Comparison of ENCODE assay signal across 16 cellular contexts in genomic region chr10:12482586-12482985, GRCh38.
DNase-seq lines count a peak whose midpoint lies in the region; ATAC-seq and TF ChIP-seq lines count a peak whose summit lies in the region.
"Had no signal": no experiment of that assay in that cellular context is flagged by ENCODE, and none has a peak within 500 bp of the region (broad histone marks: within the 10 kb centered on the region; RNA-seq: fewer than 3 reads in every experiment).

No MANE protein-coding gene starts in this region.

- no peaks in the 10 kb centered on the region for H4K20me1 ChIP-seq in neural progenitor cell (ENCODE audit: low read depth)

- H2AFZ ChIP-seq in neural progenitor cell (replicated peaks), result no peak overlapping the region

- no peak overlapping the region for H3K9ac ChIP-seq in HUES6 (ENCODE audit: low read length)
- H3K9ac ChIP-seq in neural progenitor cell, result no peak overlapping the region

- H3K4me2 ChIP-seq in neural progenitor cell, result peak overlapping the region; percentile 39

- H3K36me3 ChIP-seq in HUES6 (ENCODE audit: control insufficient read depth, insufficient read depth, low read length) (no peaks in the 10 kb centered on the region), neural progenitor cell (no peaks in the 10 kb centered on the region)
- H3K36me3 ChIP-seq: MG63, suprapubic skin had no signal

- H3K9me3 Mint-ChIP-seq in chondrocyte (ENCODE audit: low read depth) (no peaks in the 10 kb centered on the region), neural progenitor cell (peaks cover 10% of the 10 kb centered on the region)
- H3K9me3 Mint-ChIP-seq: activated T-helper 17 cell treated with anti-CD3 and anti-CD28 coated beads, Interleukin-2, amount 50 U/mL, for 72 hours; CD8-positive, alpha-beta memory T cell had no signal

- H3F3A ChIP-seq in neural progenitor cell (ENCODE audit: low read depth), result peaks cover 21% of the 10 kb centered on the region

- TF ChIP-seq CTCF in chondrocyte (IDR thresholded peaks at IDR 0.05) (no peak), neural progenitor cell (IDR thresholded peaks at IDR 0.05) (no peak)

- H3K4me3 ChIP-seq in HUES6 (ENCODE audit: low read depth, low read length) (peak overlapping the region; percentile 21; the same call in 1 of the 2 replicates), neural progenitor cell (no peak overlapping the region)
- H3K4me3 ChIP-seq: MG63, psoas muscle, suprapubic skin had no signal

- peaks cover 2% of the 10 kb centered on the region for H3K36me3 Mint-ChIP-seq in chondrocyte (ENCODE audit: low read depth)
- peaks cover 3% of the 10 kb centered on the region for H3K36me3 Mint-ChIP-seq in neural progenitor cell

- no peak for ATAC-seq in HG02798 (IDR thresholded peaks at IDR 0.05; ENCODE audit: poor library complexity, unreplicated experiment)
- ATAC-seq: activated T-helper 17 cell treated with anti-CD3 and anti-CD28 coated beads, Interleukin-2, amount 50 U/mL, for 72 hours; psoas muscle; SK-N-SH treated with all-trans-retinoic acid at 6 μM for 48 hours had no signal

- H3K27ac ChIP-seq in HUES6 (ENCODE audit: low read depth, low read length), result no peak overlapping the region
- peak overlapping the region; percentile 13 for H3K27ac ChIP-seq in neural progenitor cell
- H3K27ac ChIP-seq: epithelial cell of prostate, psoas muscle, suprapubic skin had no signal

- DNase-seq in NCI-H146 (lab: John Stamatoyannopoulos, UW), result peak; percentile 33
- no peak for DNase-seq in NCI-H146 treated with DMSO at 0.1 percent for 48 hours (lab: John Stamatoyannopoulos, UW; ENCODE audit: unreplicated experiment)
- peak; percentile 12 for DNase-seq in chondrocyte (ENCODE audit: low spot score)
- DNase-seq in neural progenitor cell (ENCODE audit: low spot score), result peak; percentile 34
- no peak for DNase-seq in NCI-H82 (lab: John Stamatoyannopoulos, UW)
- no peak for DNase-seq in stimulated activated CD4-positive, alpha-beta T cell treated with anti-CD3 and anti-CD28 coated beads, Interleukin-4, amount 100 ng/mL, for 1 hour
- DNase-seq: CD8-positive, alpha-beta memory T cell; MG63; NCI-H446 treated with DMSO at 0.1 percent for 48 hours; psoas muscle had no signal

- H3K9me3 ChIP-seq in HUES6 (ENCODE audit: control insufficient read depth, insufficient read depth, low read depth, low read length) (peaks cover 10% of the 10 kb centered on the region; the same call in 1 of the 2 replicates), neural progenitor cell (ENCODE audit: low read depth) (no peaks in the 10 kb centered on the region)
- H3K9me3 ChIP-seq: MG63, psoas muscle, suprapubic skin had no signal

- H3K4me3 Mint-ChIP-seq in chondrocyte (ENCODE audit: unreplicated experiment) (no peak overlapping the region), neural progenitor cell (no peak overlapping the region)
- H3K4me3 Mint-ChIP-seq: activated T-helper 17 cell treated with anti-CD3 and anti-CD28 coated beads, Interleukin-2, amount 50 U/mL, for 72 hours; CD8-positive, alpha-beta memory T cell had no signal

- H3K79me2 ChIP-seq in neural progenitor cell (ENCODE audit: low read depth), result no peaks in the 10 kb centered on the region

- H3K27me3 Mint-ChIP-seq in chondrocyte (ENCODE audit: low read depth) (no peaks in the 10 kb centered on the region), neural progenitor cell (ENCODE audit: insufficient read depth, low read depth) (peaks cover 8% of the 10 kb centered on the region)
- H3K27me3 Mint-ChIP-seq: activated T-helper 17 cell treated with anti-CD3 and anti-CD28 coated beads, Interleukin-2, amount 50 U/mL, for 72 hours; CD8-positive, alpha-beta memory T cell had no signal

- H3K4me1 ChIP-seq in HUES6 (ENCODE audit: control insufficient read depth, insufficient read depth, low read length) (peaks cover 26% of the 10 kb centered on the region), neural progenitor cell (peaks cover 19% of the 10 kb centered on the region)
- H3K4me1 ChIP-seq: psoas muscle had no signal

- peaks cover 32% of the 10 kb centered on the region for H3K4me1 Mint-ChIP-seq in chondrocyte (ENCODE audit: low read depth)
- peaks cover 35% of the 10 kb centered on the region for H3K4me1 Mint-ChIP-seq in neural progenitor cell

- H3K27ac Mint-ChIP-seq in chondrocyte (ENCODE audit: unreplicated experiment) (no peak overlapping the region), neural progenitor cell (no peak overlapping the region)
- H3K27ac Mint-ChIP-seq: activated T-helper 17 cell treated with anti-CD3 and anti-CD28 coated beads, Interleukin-2, amount 50 U/mL, for 72 hours; CD8-positive, alpha-beta memory T cell had no signal

- H3K27me3 ChIP-seq in HUES6 (ENCODE audit: control insufficient read depth, insufficient read depth, low read length) (no peaks in the 10 kb centered on the region), neural progenitor cell (no peaks in the 10 kb centered on the region)
- H3K27me3 ChIP-seq: MG63, suprapubic skin had no signal

Comparison
In these comparisons a context has a peak if more than half of its experiments do, and no peak if none do; other contexts are left out.
1. DNase-seq: peak in NCI-H146 (single experiment), chondrocyte (single experiment) and neural progenitor cell (single experiment); none in NCI-H146 treated with DMSO at 0.1 percent for 48 hours (single experiment), NCI-H82 (single experiment) and stimulated activated CD4-positive, alpha-beta T cell treated with anti-CD3 and anti-CD28 coated beads, Interleukin-4, amount 100 ng/mL, for 1 hour (single experiment).